Comparison of ENCODE assay signal across 1 cellular context in genomic region chr1:7586031-7586941, GRCh38.
TF ChIP-seq lines count a peak whose summit lies in the region.

No MANE protein-coding gene starts in this region.

TF ChIP-seq in K562, 482 proteins besides CTCF, POLR2A, EP300 and RAD21 (continued from another document and continues in another):
- TF ChIP-seq ZBTB9 (CRISPR knock-in tag; IDR thresholded peaks at IDR 0.05) (peak; percentile 74; the same call in 1 of the 2 replicates), ARID1B (IDR thresholded peaks at IDR 0.05) (peak; percentile 87), MYBL2 (IDR thresholded peaks at IDR 0.05; ENCODE audit: low read depth) (no peak), MYBL2 (CRISPR knock-in tag; IDR thresholded peaks at IDR 0.05; ENCODE audit: borderline replicate concordance) (no peak), ZNF212 (CRISPR knock-in tag; IDR thresholded peaks at IDR 0.05) (no peak), ZNF224 (CRISPR knock-in tag; IDR thresholded peaks at IDR 0.05) (no peak), POLR3A (IDR thresholded peaks at IDR 0.05; ENCODE audit: borderline replicate concordance, extremely low read depth, insufficient read depth, insufficient read length) (no peak), EHMT2 (IDR thresholded peaks at IDR 0.05) (no peak), RCOR1 (IDR thresholded peaks at IDR 0.05; ENCODE audit: borderline replicate concordance in 1 of 2, low read depth in 2 of 2, low read length in 2 of 2) (peak in 1 of 2 experiments; percentile 62; a peak in 1 of 4 replicates), ETV1 (tag; conservative IDR thresholded peaks at IDR 0.05; ENCODE audit: low read depth) (no peak), ADNP (tag; IDR thresholded peaks at IDR 0.05) (no peak), RUNX1 (IDR thresholded peaks at IDR 0.05; ENCODE audit: low read depth) (no peak), GTF2E2 (tag; IDR thresholded peaks at IDR 0.05) (no peak), FOXA3 (CRISPR knock-in tag; conservative IDR thresholded peaks at IDR 0.05 in 1 of 2, IDR thresholded peaks at IDR 0.05 in 1 of 2) (no peak), DIDO1 (tag; IDR thresholded peaks at IDR 0.05; ENCODE audit: low read depth) (0 out of 2 replicates have a peak, but pooled peaks have one; percentile 27), SOX6 (IDR thresholded peaks at IDR 0.05) (peak; percentile 42; the same call in 1 of the 2 replicates), ZNF165 (CRISPR knock-in tag; IDR thresholded peaks at IDR 0.05; ENCODE audit: borderline replicate concordance) (no peak), ZNF408 (CRISPR knock-in tag; IDR thresholded peaks at IDR 0.05; ENCODE audit: low read depth) (no peak), PTRF (tag; IDR thresholded peaks at IDR 0.05) (no peak), ZNF717 (CRISPR knock-in tag; IDR thresholded peaks at IDR 0.05) (no peak), ZNF583 (CRISPR knock-in tag; IDR thresholded peaks at IDR 0.05) (no peak), CCNT2 (IDR thresholded peaks at IDR 0.05; ENCODE audit: borderline replicate concordance, extremely low read depth, insufficient read length, low read depth, low read length) (peak; percentile 82), CSDE1 (IDR thresholded peaks at IDR 0.05) (no peak), PCBP1 (IDR thresholded peaks at IDR 0.05; ENCODE audit: low read depth, low read length, poor library complexity, severe bottlenecking) (no peak), BRF2 (IDR thresholded peaks at IDR 0.05; ENCODE audit: borderline replicate concordance, insufficient read depth, insufficient read length) (no peak), XRCC3 (IDR thresholded peaks at IDR 0.05) (no peak), ZZZ3 (IDR thresholded peaks at IDR 0.05) (no peak), JUNB (CRISPR knock-in tag; conservative IDR thresholded peaks at IDR 0.05) (no peak), HNRNPLL (IDR thresholded peaks at IDR 0.05; ENCODE audit: low read depth, low read length, poor library complexity, severe bottlenecking) (no peak), IRF9 (tag; IDR thresholded peaks at IDR 0.05) (no peak), XRCC5 (IDR thresholded peaks at IDR 0.05; ENCODE audit: low read depth, low read length) (no peak), FOXM1 (IDR thresholded peaks at IDR 0.05; ENCODE audit: low read depth) (no peak), FOXM1 (CRISPR knock-in tag; IDR thresholded peaks at IDR 0.05; ENCODE audit: low read depth) (no peak), VEZF1 (CRISPR knock-in tag; IDR thresholded peaks at IDR 0.05) (peak; percentile 61; the same call in 1 of the 2 replicates), CLOCK (CRISPR knock-in tag; IDR thresholded peaks at IDR 0.05; ENCODE audit: borderline replicate concordance) (no peak), NFIC (IDR thresholded peaks at IDR 0.05) (no peak), ZNF766 (CRISPR knock-in tag; conservative IDR thresholded peaks at IDR 0.05) (peak; percentile 40; the same call in 1 of the 2 replicates), ATF1 (CRISPR knock-in tag; IDR thresholded peaks at IDR 0.05) (no peak), ATF1 (tag; IDR thresholded peaks at IDR 0.05) (0 out of 2 replicates have a peak, but pooled peaks have one; percentile 9), CREM (IDR thresholded peaks at IDR 0.05; ENCODE audit: low read depth) (peak; percentile 44), JUN (IDR thresholded peaks at IDR 0.05; ENCODE audit: borderline replicate concordance, low read depth, low read length) (no peak), JUN (CRISPR knock-in tag; IDR thresholded peaks at IDR 0.05; ENCODE audit: borderline replicate concordance) (no peak), ZNF175 (CRISPR knock-in tag; IDR thresholded peaks at IDR 0.05; ENCODE audit: low read depth) (no peak), MYNN (IDR thresholded peaks at IDR 0.05) (peak; percentile 46; the same call in 1 of the 2 replicates), MYNN (CRISPR knock-in tag; IDR thresholded peaks at IDR 0.05) (no peak), HBP1 (CRISPR knock-in tag; IDR thresholded peaks at IDR 0.05) (no peak), SAFB (IDR thresholded peaks at IDR 0.05; ENCODE audit: borderline replicate concordance, low read depth, low read length) (no peak), ZNF668 (CRISPR knock-in tag; IDR thresholded peaks at IDR 0.05) (no peak), BRCA1 (IDR thresholded peaks at IDR 0.05) (no peak), BRCA1 (CRISPR knock-in tag; IDR thresholded peaks at IDR 0.05) (no peak), TAL1 (IDR thresholded peaks at IDR 0.05) (peak; percentile 62), ZNF134 (CRISPR knock-in tag; conservative IDR thresholded peaks at IDR 0.05) (no peak), USF2 (CRISPR knock-in tag; IDR thresholded peaks at IDR 0.05) (no peak)
- TF ChIP-seq, protein P1, sequence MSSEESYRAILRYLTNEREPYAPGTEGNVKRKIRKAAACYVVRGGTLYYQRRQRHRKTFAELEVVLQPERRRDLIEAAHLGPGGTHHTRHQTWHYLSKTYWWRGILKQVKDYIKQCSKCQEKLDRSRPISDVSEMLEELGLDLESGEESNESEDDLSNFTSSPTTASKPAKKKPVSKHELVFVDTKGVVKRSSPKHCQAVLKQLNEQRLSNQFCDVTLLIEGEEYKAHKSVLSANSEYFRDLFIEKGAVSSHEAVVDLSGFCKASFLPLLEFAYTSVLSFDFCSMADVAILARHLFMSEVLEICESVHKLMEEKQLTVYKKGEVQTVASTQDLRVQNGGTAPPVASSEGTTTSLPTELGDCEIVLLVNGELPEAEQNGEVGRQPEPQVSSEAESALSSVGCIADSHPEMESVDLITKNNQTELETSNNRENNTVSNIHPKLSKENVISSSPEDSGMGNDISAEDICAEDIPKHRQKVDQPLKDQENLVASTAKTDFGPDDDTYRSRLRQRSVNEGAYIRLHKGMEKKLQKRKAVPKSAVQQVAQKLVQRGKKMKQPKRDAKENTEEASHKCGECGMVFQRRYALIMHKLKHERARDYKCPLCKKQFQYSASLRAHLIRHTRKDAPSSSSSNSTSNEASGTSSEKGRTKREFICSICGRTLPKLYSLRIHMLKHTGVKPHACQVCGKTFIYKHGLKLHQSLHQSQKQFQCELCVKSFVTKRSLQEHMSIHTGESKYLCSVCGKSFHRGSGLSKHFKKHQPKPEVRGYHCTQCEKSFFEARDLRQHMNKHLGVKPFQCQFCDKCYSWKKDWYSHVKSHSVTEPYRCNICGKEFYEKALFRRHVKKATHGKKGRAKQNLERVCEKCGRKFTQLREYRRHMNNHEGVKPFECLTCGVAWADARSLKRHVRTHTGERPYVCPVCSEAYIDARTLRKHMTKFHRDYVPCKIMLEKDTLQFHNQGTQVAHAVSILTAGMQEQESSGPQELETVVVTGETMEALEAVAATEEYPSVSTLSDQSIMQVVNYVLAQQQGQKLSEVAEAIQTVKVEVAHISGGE (CRISPR knock-in tag; IDR thresholded peaks at IDR 0.05), result 0 out of 6 replicates have a peak, but pooled peaks of 1 of the 3 experiments have one; percentile 2
- TF ChIP-seq, protein P2, sequence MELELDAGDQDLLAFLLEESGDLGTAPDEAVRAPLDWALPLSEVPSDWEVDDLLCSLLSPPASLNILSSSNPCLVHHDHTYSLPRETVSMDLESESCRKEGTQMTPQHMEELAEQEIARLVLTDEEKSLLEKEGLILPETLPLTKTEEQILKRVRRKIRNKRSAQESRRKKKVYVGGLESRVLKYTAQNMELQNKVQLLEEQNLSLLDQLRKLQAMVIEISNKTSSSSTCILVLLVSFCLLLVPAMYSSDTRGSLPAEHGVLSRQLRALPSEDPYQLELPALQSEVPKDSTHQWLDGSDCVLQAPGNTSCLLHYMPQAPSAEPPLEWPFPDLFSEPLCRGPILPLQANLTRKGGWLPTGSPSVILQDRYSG (tag; conservative IDR thresholded peaks at IDR 0.05; ENCODE audit: low read depth), result no peak
- TF ChIP-seq, protein P3, sequence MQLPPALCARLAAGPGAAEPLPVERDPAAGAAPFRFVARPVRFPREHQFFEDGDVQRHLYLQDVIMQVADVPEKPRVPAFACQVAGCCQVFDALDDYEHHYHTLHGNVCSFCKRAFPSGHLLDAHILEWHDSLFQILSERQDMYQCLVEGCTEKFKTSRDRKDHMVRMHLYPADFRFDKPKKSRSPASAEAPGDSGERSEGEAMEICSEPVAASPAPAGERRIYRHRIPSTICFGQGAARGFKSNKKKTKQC (CRISPR knock-in tag; IDR thresholded peaks at IDR 0.05), result no peak
- TF ChIP-seq, protein P4, sequence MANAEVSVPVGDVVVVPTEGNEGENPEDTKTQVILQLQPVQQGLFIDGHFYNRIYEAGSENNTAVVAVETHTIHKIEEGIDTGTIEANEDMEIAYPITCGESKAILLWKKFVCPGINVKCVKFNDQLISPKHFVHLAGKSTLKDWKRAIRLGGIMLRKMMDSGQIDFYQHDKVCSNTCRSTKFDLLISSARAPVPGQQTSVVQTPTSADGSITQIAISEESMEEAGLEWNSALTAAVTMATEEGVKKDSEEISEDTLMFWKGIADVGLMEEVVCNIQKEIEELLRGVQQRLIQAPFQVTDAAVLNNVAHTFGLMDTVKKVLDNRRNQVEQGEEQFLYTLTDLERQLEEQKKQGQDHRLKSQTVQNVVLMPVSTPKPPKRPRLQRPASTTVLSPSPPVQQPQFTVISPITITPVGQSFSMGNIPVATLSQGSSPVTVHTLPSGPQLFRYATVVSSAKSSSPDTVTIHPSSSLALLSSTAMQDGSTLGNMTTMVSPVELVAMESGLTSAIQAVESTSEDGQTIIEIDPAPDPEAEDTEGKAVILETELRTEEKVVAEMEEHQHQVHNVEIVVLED (CRISPR knock-in tag; IDR thresholded peaks at IDR 0.05), result no peak
